Comparison of ENCODE assay signal across 2 cellular contexts in the genomic region with DNA sequence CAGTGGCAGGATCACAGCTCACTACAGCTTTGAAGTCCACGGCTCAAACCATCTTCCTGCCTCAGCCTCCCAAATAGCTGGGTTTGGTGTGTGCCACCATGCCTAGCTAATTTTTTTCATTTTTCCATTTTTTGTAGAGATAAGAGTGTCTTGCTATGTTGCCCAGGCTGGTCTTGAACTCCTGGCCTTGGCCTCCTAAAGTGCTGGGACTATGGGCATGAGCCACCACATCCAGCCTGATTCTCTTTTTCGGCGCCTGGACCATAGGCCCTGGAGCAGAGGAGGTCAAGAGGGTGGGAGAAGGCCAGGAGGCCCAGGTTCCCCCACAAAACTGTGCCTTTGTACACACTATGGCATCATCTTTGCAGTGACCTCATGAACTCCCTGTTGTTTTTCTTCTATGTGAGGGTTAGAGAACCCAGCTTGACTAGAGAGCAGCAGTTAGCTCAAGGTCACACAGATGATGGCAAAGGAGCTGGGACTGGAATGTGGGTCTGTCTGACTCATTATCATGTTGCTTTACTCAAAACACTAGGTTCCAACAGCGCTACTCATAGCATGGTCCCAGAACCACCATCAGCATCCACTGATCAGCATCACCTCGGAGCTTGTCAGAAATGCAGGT.
TF ChIP-seq lines count a peak whose summit lies in the region.

No MANE protein-coding gene starts in this region.

TF ChIP-seq in SK-N-SH treated with all-trans-retinoic acid at 6 μM for 48 hours, 23 proteins besides CTCF, POLR2A, EP300 and RAD21:
- TF ChIP-seq, protein P1, sequence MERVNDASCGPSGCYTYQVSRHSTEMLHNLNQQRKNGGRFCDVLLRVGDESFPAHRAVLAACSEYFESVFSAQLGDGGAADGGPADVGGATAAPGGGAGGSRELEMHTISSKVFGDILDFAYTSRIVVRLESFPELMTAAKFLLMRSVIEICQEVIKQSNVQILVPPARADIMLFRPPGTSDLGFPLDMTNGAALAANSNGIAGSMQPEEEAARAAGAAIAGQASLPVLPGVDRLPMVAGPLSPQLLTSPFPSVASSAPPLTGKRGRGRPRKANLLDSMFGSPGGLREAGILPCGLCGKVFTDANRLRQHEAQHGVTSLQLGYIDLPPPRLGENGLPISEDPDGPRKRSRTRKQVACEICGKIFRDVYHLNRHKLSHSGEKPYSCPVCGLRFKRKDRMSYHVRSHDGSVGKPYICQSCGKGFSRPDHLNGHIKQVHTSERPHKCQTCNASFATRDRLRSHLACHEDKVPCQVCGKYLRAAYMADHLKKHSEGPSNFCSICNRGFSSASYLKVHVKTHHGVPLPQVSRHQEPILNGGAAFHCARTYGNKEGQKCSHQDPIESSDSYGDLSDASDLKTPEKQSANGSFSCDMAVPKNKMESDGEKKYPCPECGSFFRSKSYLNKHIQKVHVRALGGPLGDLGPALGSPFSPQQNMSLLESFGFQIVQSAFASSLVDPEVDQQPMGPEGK (CRISPR knock-in tag; IDR thresholded peaks at IDR 0.05; ENCODE audit: borderline replicate concordance), result no peak
- TF ChIP-seq PPARA (CRISPR knock-in tag; IDR thresholded peaks at IDR 0.05; ENCODE audit: borderline replicate concordance), result no peak
- TF ChIP-seq OSR1 (CRISPR knock-in tag; IDR thresholded peaks at IDR 0.05), result no peak
- TF ChIP-seq SNAI2 (CRISPR knock-in tag; IDR thresholded peaks at IDR 0.05), result no peak
- no peak for TF ChIP-seq BACH2 (CRISPR knock-in tag; IDR thresholded peaks at IDR 0.05; ENCODE audit: borderline replicate concordance)
- TF ChIP-seq, protein P2, sequence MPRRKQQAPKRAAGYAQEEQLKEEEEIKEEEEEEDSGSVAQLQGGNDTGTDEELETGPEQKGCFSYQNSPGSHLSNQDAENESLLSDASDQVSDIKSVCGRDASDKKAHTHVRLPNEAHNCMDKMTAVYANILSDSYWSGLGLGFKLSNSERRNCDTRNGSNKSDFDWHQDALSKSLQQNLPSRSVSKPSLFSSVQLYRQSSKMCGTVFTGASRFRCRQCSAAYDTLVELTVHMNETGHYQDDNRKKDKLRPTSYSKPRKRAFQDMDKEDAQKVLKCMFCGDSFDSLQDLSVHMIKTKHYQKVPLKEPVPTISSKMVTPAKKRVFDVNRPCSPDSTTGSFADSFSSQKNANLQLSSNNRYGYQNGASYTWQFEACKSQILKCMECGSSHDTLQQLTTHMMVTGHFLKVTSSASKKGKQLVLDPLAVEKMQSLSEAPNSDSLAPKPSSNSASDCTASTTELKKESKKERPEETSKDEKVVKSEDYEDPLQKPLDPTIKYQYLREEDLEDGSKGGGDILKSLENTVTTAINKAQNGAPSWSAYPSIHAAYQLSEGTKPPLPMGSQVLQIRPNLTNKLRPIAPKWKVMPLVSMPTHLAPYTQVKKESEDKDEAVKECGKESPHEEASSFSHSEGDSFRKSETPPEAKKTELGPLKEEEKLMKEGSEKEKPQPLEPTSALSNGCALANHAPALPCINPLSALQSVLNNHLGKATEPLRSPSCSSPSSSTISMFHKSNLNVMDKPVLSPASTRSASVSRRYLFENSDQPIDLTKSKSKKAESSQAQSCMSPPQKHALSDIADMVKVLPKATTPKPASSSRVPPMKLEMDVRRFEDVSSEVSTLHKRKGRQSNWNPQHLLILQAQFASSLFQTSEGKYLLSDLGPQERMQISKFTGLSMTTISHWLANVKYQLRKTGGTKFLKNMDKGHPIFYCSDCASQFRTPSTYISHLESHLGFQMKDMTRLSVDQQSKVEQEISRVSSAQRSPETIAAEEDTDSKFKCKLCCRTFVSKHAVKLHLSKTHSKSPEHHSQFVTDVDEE (CRISPR knock-in tag; IDR thresholded peaks at IDR 0.05), result no peak
- TF ChIP-seq ISL1 (CRISPR knock-in tag; IDR thresholded peaks at IDR 0.05), result no peak
- no peak for TF ChIP-seq ZNF565 (CRISPR knock-in tag; conservative IDR thresholded peaks at IDR 0.05; ENCODE audit: low read depth)
- no peak for TF ChIP-seq ZFP30 (CRISPR knock-in tag; IDR thresholded peaks at IDR 0.05)
- no peak for TF ChIP-seq ZC3H10 (CRISPR knock-in tag; IDR thresholded peaks at IDR 0.05)

TF ChIP-seq in SK-N-SH, 30 proteins besides CTCF, POLR2A, EP300 and RAD21 (continued from another document):
- TF ChIP-seq RXRA (IDR thresholded peaks at IDR 0.05; ENCODE audit: borderline replicate concordance, low read depth), result no peak
- TF ChIP-seq, protein P3, sequence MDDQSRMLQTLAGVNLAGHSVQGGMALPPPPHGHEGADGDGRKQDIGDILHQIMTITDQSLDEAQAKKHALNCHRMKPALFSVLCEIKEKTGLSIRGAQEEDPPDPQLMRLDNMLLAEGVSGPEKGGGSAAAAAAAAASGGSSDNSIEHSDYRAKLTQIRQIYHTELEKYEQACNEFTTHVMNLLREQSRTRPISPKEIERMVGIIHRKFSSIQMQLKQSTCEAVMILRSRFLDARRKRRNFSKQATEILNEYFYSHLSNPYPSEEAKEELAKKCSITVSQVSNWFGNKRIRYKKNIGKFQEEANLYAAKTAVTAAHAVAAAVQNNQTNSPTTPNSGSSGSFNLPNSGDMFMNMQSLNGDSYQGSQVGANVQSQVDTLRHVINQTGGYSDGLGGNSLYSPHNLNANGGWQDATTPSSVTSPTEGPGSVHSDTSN (IDR thresholded peaks at IDR 0.05), result no peak
- no peak for TF ChIP-seq SMC3 (IDR thresholded peaks at IDR 0.05; ENCODE audit: low read depth, low read length)
- TF ChIP-seq, protein P4, sequence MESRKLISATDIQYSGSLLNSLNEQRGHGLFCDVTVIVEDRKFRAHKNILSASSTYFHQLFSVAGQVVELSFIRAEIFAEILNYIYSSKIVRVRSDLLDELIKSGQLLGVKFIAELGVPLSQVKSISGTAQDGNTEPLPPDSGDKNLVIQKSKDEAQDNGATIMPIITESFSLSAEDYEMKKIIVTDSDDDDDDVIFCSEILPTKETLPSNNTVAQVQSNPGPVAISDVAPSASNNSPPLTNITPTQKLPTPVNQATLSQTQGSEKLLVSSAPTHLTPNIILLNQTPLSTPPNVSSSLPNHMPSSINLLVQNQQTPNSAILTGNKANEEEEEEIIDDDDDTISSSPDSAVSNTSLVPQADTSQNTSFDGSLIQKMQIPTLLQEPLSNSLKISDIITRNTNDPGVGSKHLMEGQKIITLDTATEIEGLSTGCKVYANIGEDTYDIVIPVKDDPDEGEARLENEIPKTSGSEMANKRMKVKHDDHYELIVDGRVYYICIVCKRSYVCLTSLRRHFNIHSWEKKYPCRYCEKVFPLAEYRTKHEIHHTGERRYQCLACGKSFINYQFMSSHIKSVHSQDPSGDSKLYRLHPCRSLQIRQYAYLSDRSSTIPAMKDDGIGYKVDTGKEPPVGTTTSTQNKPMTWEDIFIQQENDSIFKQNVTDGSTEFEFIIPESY (IDR thresholded peaks at IDR 0.05; ENCODE audit: borderline replicate concordance, low read depth), result no peak
- no peak for TF ChIP-seq RCOR1 (IDR thresholded peaks at IDR 0.05; ENCODE audit: low read length)
- no peak for TF ChIP-seq FOXJ3 (CRISPR knock-in tag; IDR thresholded peaks at IDR 0.05)
- TF ChIP-seq, protein P5, sequence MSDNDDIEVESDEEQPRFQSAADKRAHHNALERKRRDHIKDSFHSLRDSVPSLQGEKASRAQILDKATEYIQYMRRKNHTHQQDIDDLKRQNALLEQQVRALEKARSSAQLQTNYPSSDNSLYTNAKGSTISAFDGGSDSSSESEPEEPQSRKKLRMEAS (IDR thresholded peaks at IDR 0.05; ENCODE audit: low read depth), result no peak
- TF ChIP-seq CHD2 (IDR thresholded peaks at IDR 0.05; ENCODE audit: low read length, partially characterized antibody), result no peak
- TF ChIP-seq MEF2A (IDR thresholded peaks at IDR 0.05; ENCODE audit: borderline replicate concordance, low read depth), result no peak
- TF ChIP-seq NRF1 (IDR thresholded peaks at IDR 0.05; ENCODE audit: low read depth, low read length), result no peak
- no peak for TF ChIP-seq SIN3A (IDR thresholded peaks at IDR 0.05; ENCODE audit: borderline replicate concordance, low read depth, low read length)
